In the genomic region with DNA sequence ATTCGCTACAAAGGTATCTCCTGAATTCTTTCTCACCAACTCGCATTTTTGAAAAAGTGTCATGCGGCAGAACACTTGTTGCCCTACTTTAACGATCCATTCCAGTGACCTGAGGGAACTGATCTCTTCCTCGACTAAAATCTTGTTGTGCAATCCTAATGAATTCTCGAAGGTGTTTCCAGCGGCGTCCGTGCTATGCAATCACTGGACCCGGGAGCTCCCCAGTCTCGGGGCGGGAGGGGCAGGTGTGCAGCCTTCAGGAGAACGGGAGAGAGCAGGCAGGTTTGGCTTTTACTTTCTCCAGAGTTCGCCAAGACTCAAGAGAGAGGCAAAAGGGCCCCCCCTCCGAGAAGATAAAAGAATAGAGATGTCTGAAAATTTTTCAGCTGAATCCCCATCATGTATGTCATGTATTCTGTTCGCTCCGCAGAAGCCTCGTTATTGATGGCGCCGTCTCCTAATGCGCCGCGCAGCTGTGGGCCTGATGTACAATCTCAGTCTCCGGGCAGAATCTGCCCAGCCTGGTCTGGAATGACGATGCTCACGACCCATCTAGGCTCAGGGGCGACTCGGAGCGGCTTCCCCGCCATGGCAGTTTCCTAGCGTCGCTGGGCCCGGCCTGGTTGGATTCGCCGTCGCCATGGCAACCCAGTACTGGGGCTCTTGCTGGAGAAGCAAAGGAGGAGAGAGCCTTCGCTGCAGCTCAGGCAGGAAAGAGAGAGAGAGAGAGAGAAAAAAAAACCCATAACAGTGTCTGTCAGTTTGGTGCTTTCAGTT, we compare ENCODE assay signal across 11 cellular contexts. TPM values are rescaled to one million over a fixed set of nuclear protein-coding genes. Genes with fewer than 3 reads are reported as not detected.
DNase-seq lines count a peak whose midpoint lies in the region; ATAC-seq and TF ChIP-seq lines count a peak whose summit lies in the region.
"Had no signal": no experiment of that assay in that cellular context is flagged by ENCODE, and none has a peak within 500 bp of the region (broad histone marks: within the 10 kb centered on the region; RNA-seq: fewer than 3 reads in every experiment).

No MANE protein-coding gene starts in this region.

- no peak overlapping the region for H3K27ac Mint-ChIP-seq in activated CD4-positive, alpha-beta memory T cell treated with anti-CD3 and anti-CD28 coated beads, Interleukin-2, amount 10 ng/mL, durations not matched to agents 7 days and 5 days

- POLR2A ChIA-PET in AG04450 (lab: Yijun Ruan, JAX) (no interaction called here), OCI-LY7 (lab: Charles Lee) (interaction anchor here (1.0 kb wide), 1 partner anchor 9 kb away, joined by 3 read pairs; no protein-coding TSS in a partner anchor)
- POLR2A ChIA-PET in activated CD4-positive, alpha-beta memory T cell treated with anti-CD3 and anti-CD28 coated beads, Interleukin-2, amount 10 ng/mL, durations not matched to agents 7 days and 5 days (lab: Charles Lee) = no interaction called here

- CTCF ChIA-PET in AG04450 (lab: Charles Lee) (no interaction called here), OCI-LY7 (lab: Charles Lee; ENCODE audit: unreplicated experiment) (no interaction called here)
- CTCF ChIA-PET in activated CD4-positive, alpha-beta memory T cell treated with anti-CD3 and anti-CD28 coated beads, Interleukin-2, amount 10 ng/mL, durations not matched to agents 7 days and 5 days (lab: Charles Lee) = interaction anchor here (1.2 kb wide), 1 partner anchor 22 kb away, joined by 3 read pairs; no protein-coding TSS in a partner anchor

- H3K4me1 Mint-ChIP-seq in activated CD4-positive, alpha-beta memory T cell treated with anti-CD3 and anti-CD28 coated beads, Interleukin-2, amount 10 ng/mL, durations not matched to agents 7 days and 5 days = peaks cover 3% of the 10 kb centered on the region

- no peak overlapping the region for H3K4me2 ChIP-seq in OCI-LY7 (ENCODE audit: low read length)

- peaks cover 23% of the 10 kb centered on the region for H3K27me3 ChIP-seq in AG04450 (ENCODE audit: control insufficient read depth, insufficient read depth, low read length)

- H3K27me3 Mint-ChIP-seq in activated CD4-positive, alpha-beta memory T cell treated with anti-CD3 and anti-CD28 coated beads, Interleukin-2, amount 10 ng/mL, durations not matched to agents 7 days and 5 days = no peaks in the 10 kb centered on the region

- peaks cover 3% of the 10 kb centered on the region; the same call in 1 of the 2 replicates for H3K9me3 ChIP-seq in AG04450 (ENCODE audit: control insufficient read depth, insufficient read depth, low read length)
- H3K9me3 ChIP-seq in OCI-LY7 (ENCODE audit: low read length) = no peaks in the 10 kb centered on the region
- H3K9me3 ChIP-seq: Caco-2 had no signal

- TF ChIP-seq CTCF in AG04450 (IDR thresholded peaks at IDR 0.05; ENCODE audit: low read depth, low read length) = no peak
- TF ChIP-seq CTCF in epithelial cell of proximal tubule (conservative IDR thresholded peaks at IDR 0.05; ENCODE audit: low read depth, low read length) = no peak
- no peak for TF ChIP-seq CTCF in OCI-LY7 (conservative IDR thresholded peaks at IDR 0.05; ENCODE audit: low read length)

- DNase-seq in AG04450 (ENCODE audit: low read depth, low spot score) = peak; percentile 24
- peak; percentile 8 for DNase-seq in NCI-H187 treated with DMSO at 0.1 percent for 48 hours (lab: John Stamatoyannopoulos, UW)
- no peak for DNase-seq in epithelial cell of proximal tubule (ENCODE audit: low read depth)
- peak; percentile 46 for DNase-seq in myocyte (ENCODE audit: low read depth)
- no peak for DNase-seq in OCI-LY7 (ENCODE audit: low spot score)
- no peak for DNase-seq in AML-193 (lab: John Stamatoyannopoulos, UW)
- DNase-seq in activated CD4-positive, alpha-beta memory T cell treated with anti-CD3 and anti-CD28 coated beads, Interleukin-2, amount 10 ng/mL, durations not matched to agents 7 days and 5 days = no peak
- DNase-seq: NCI-H1694 treated with DMSO at 0.1 percent for 48 hours had no signal

- no peaks in the 10 kb centered on the region for H3K36me3 ChIP-seq in OCI-LY7 (ENCODE audit: insufficient read depth, low read length)

- no TSS peak for BruUV-seq in OCI-LY7 (replicated peaks; lab: Mats Ljungman, UMichigan)

- ATAC-seq in GM21737 (IDR thresholded peaks at IDR 0.05; ENCODE audit: unreplicated experiment) = no peak
- ATAC-seq: left lobe of liver had no signal

- no peaks in the 10 kb centered on the region for H3K9me2 ChIP-seq in OCI-LY7 (ENCODE audit: insufficient read depth, low read length)

- no peak overlapping the region for H3K27ac ChIP-seq in AG04450 (ENCODE audit: low read depth, low read length)
- H3K27ac ChIP-seq in OCI-LY7 (ENCODE audit: low read depth, low read length, poor library complexity, severe bottlenecking) = no peak overlapping the region

- H4K20me1 ChIP-seq in OCI-LY7 (ENCODE audit: insufficient read depth, low read length) = no peaks in the 10 kb centered on the region

- H3K4me3 Mint-ChIP-seq in activated CD4-positive, alpha-beta memory T cell treated with anti-CD3 and anti-CD28 coated beads, Interleukin-2, amount 10 ng/mL, durations not matched to agents 7 days and 5 days = no peak overlapping the region

- H3K9me3 Mint-ChIP-seq in activated CD4-positive, alpha-beta memory T cell treated with anti-CD3 and anti-CD28 coated beads, Interleukin-2, amount 10 ng/mL, durations not matched to agents 7 days and 5 days = peaks cover 3% of the 10 kb centered on the region

- H3K4me3 ChIP-seq in AG04450 (ENCODE audit: low read depth, low read length) (peak overlapping the region; percentile 55), epithelial cell of proximal tubule (ENCODE audit: low read depth, low read length) (peak overlapping the region; percentile 35), OCI-LY7 (ENCODE audit: low read depth, low read length, poor library complexity, severe bottlenecking) (no peak overlapping the region)

- H3K4me1 ChIP-seq in OCI-LY7 (ENCODE audit: insufficient read depth, low read length, poor library complexity, severe bottlenecking) = no peaks in the 10 kb centered on the region

- no peak overlapping the region for H2AFZ ChIP-seq in OCI-LY7 (ENCODE audit: low read length)

- H3K79me2 ChIP-seq in OCI-LY7 (ENCODE audit: insufficient read depth, low read depth, low read length) = no peaks in the 10 kb centered on the region

- H3K36me3 Mint-ChIP-seq in activated CD4-positive, alpha-beta memory T cell treated with anti-CD3 and anti-CD28 coated beads, Interleukin-2, amount 10 ng/mL, durations not matched to agents 7 days and 5 days (ENCODE audit: low read depth) = peaks cover 6% of the 10 kb centered on the region

- intact Hi-C loops in OCI-LY7 (cut with micrococcal nuclease; ENCODE audit: unreplicated experiment) = no loop called here

RNA-seq across cellular contexts. Expression of gene PLXNC1, which starts 38.3 kb away (rescaled TPM):
- polyA plus RNA-seq in AG04450 (2011; rRNA removed) = 3.8 and 4.8 TPM in 2 replicates
- polyA minus RNA-seq in AG04450 (2011; rRNA and poly(A)+ RNA removed) = 4.0 and 5.8 TPM in 2 replicates
- 0.06 and 0.07 TPM in 2 replicates for total RNA-seq in epithelial cell of proximal tubule
- 0.37 and 1.2 TPM in 2 replicates for total RNA-seq in myocyte
- polyA plus RNA-seq in myocyte (2012) = 0.25 TPM
- total RNA-seq in OCI-LY7 (2014; rRNA removed; shearing (Covaris generic)) = 3.6 and 4.5 TPM in 2 replicates
- 8.0 and 9.1 TPM in 2 replicates for total RNA-seq in OCI-LY7 (2022)
- total RNA-seq in activated CD4-positive, alpha-beta memory T cell treated with anti-CD3 and anti-CD28 coated beads, Interleukin-2, amount 10 ng/mL, durations not matched to agents 7 days and 5 days = 10 to 100 TPM; 27.0 to 27.1 TPM

Comparison
In these comparisons a context has a peak if more than half of its experiments do, and no peak if none do; other contexts are left out.
1. DNase-seq: peak in AG04450 (single experiment), NCI-H187 treated with DMSO at 0.1 percent for 48 hours (single experiment) and myocyte (single experiment); none in epithelial cell of proximal tubule (single experiment), OCI-LY7 (single experiment), AML-193 (0 of 2) and activated CD4-positive, alpha-beta memory T cell treated with anti-CD3 and anti-CD28 coated beads, Interleukin-2, amount 10 ng/mL, durations not matched to agents 7 days and 5 days (single experiment).